Comparison of ENCODE assay signal across 1 cellular context in the genomic region with DNA sequence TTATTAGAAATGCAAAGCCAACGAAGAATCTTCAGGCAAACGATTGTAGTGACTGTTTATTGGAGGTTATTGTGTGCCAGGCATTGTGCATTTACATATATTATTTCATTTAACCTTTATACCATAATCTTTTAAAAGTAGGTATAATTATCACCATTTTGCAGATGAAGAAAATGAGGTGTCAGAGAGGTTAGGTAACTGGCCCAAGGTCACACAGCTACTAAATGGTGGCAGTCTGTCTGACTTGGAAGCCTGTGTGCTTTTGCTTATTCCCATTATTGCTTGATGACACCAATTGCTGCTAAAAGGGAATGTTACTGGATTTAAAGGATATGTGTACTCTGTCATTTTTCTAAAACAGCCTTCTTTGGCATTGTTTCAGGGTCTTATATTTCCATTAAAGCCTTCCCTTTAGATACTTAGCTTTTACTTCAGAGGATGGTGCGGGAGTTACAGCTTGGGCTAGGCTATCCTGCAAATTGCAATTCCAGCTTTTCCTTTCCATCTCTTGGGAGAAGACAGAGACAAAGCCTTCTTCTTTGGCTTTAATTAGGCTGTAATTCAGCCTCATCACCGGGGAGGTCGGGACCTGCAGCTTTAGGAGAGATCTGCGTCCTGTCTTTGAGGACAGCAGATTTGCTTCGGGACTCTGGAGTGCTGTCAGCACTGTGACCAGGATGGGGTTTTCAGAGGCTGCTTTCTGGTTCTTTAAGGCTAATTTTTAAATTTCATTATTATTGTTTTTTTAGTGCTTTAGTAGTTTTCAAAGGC.
TF ChIP-seq lines count a peak whose summit lies in the region.

No MANE protein-coding gene starts in this region.

TF ChIP-seq in H1, 55 proteins besides CTCF, POLR2A, EP300 and RAD21:
- no peak for TF ChIP-seq ASH2L (IDR thresholded peaks at IDR 0.05; ENCODE audit: low read length)
- no peak for TF ChIP-seq CBX8 (IDR thresholded peaks at IDR 0.05; ENCODE audit: borderline replicate concordance, low read depth, low read length)
- 0 out of 2 replicates have a peak, but pooled peaks have one; percentile 21 for TF ChIP-seq KDM1A (IDR thresholded peaks at IDR 0.05; ENCODE audit: borderline replicate concordance, low read length)
- TF ChIP-seq CBX5 (IDR thresholded peaks at IDR 0.05; ENCODE audit: low read depth, low read length) = no peak
- TF ChIP-seq RBBP5 (IDR thresholded peaks at IDR 0.05; ENCODE audit: borderline replicate concordance, low read depth, low read length) = no peak
- no peak for TF ChIP-seq RNF2 (IDR thresholded peaks at IDR 0.05; ENCODE audit: borderline replicate concordance, low read depth, low read length, missing control alignments, poor library complexity, severe bottlenecking)
TF ChIP-seq in H1: peak in this region for 1.
